Comparison of ENCODE assay signal across 31 cellular contexts in the genomic region with DNA sequence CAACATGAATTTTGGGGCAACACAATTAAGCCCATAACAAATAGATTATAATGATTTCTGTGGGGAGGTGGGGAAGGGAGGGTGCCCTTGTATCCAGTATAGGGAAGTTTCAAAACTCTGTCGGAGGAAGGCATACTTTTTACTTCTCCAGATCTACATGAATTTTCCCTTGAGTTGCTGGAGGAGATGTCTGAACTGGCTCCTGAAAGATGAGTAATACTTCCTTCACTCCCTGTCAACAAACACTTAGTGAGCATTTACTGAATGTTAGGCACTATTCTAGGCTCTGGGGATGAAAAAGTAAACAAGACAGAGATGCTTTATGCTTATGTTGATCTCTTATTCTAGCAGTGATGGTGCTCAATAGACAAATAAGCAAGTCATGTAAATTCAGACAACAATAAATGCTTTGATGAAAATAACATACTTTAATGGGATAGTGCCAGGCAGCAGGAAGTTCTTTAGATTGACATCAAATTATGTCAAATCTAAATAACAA.
"Had no signal": no experiment of that assay in that cellular context is flagged by ENCODE, and none has a peak within 500 bp of the region (broad histone marks: within the 10 kb centered on the region; RNA-seq: fewer than 3 reads in every experiment).

No MANE protein-coding gene starts in this region.

- H3K36me3 ChIP-seq: colonic mucosa, heart right ventricle, left lung, lower lobe of right lung, right atrium auricular region, suprapubic skin, tibial artery, upper lobe of right lung had no signal

- H3K27me3 ChIP-seq: colonic mucosa, heart right ventricle, left lung, right atrium auricular region, suprapubic skin, tibial artery, upper lobe of right lung had no signal

- DNase-seq: activated CD4-positive, alpha-beta T cell treated with anti-CD3 and anti-CD28 coated beads for 1 hour; activated CD4-positive, alpha-beta T cell treated with anti-CD3 and anti-CD28 coated beads, Interleukin-2, amount 10 ng/mL, durations not matched to agents 7 days and 5 days; activated CD8-positive, alpha-beta T cell treated with anti-CD3 and anti-CD28 coated beads for 36 hours; activated gamma-delta T cell treated with Interleukin-2 at 50 U/mL for 16 hours; activated naive CD8-positive, alpha-beta T cell treated with anti-CD3 and anti-CD28 coated beads, Interleukin-2, amount 50 U/mL, for 24 hours; activated T-cell treated with anti-CD3 and anti-CD28 coated beads, Interleukin-2, amount 50 U/mL, for 4 hours; amygdala; colonic mucosa; effector CD8-positive, alpha-beta T cell; erythroblast; foreskin fibroblast; heart right ventricle; kidney glomerular epithelial cell; left lung; lower lobe of right lung; mesendoderm; mucosa of descending colon; stimulated activated CD4-positive, alpha-beta T cell treated with anti-CD3 and anti-CD28 coated beads, Interleukin-1b, Interleukin-23, amount 100 ng/mL, for 48 hours; stimulated activated CD4-positive, alpha-beta T cell treated with anti-CD3 and anti-CD28 coated beads, Interleukin-4, amount 100 ng/mL, for 4 hours; stimulated activated CD8-positive, alpha-beta memory T cell treated with anti-CD3 and anti-CD28 coated beads, Interleukin-4, amount 100 ng/mL, for 48 hours; T-helper 2 cell; tibial artery; upper lobe of right lung had no signal

- H3K4me1 ChIP-seq: colonic mucosa, left lung, lower lobe of right lung, right atrium auricular region, suprapubic skin, upper lobe of right lung had no signal

- H3K27ac ChIP-seq: colonic mucosa, heart right ventricle, left lung, lower lobe of right lung, right atrium auricular region, suprapubic skin, tibial artery, upper lobe of right lung had no signal

- ATAC-seq: activated CD8-positive, alpha-beta T cell treated with anti-CD3 and anti-CD28 coated beads for 36 hours; activated naive CD8-positive, alpha-beta T cell treated with anti-CD3 and anti-CD28 coated beads, Interleukin-2, amount 50 U/mL, for 24 hours; activated T-cell treated with anti-CD3 and anti-CD28 coated beads, Interleukin-2, amount 50 U/mL, for 4 hours; activated T-helper 17 cell treated with anti-CD3 and anti-CD28 coated beads, Interleukin-2, amount 50 U/mL, for 72 hours; heart right ventricle; left lung; lower lobe of right lung; mucosa of descending colon; natural killer cell treated with Interleukin-12 subunit alpha and Interleukin-12 subunit beta and Interleukin-15 and Interleukin-18, amount 100 ng/mL, for 72 hours; stimulated activated memory B cell treated with anti-CD40 and anti-IgM and Interleukin-4, amounts not matched to agents 10 μg/mL and 1 μg/mL and 100 μg/mL, for 72 hours; upper lobe of right lung; WTC11 had no signal

- H3K4me3 ChIP-seq: colonic mucosa, heart right ventricle, left lung, lower lobe of right lung, mucosa of descending colon, right atrium auricular region, smooth muscle cell, suprapubic skin, tibial artery, upper lobe of right lung had no signal

- FAIRE-seq: endometrium had no signal
